In the genomic region with DNA sequence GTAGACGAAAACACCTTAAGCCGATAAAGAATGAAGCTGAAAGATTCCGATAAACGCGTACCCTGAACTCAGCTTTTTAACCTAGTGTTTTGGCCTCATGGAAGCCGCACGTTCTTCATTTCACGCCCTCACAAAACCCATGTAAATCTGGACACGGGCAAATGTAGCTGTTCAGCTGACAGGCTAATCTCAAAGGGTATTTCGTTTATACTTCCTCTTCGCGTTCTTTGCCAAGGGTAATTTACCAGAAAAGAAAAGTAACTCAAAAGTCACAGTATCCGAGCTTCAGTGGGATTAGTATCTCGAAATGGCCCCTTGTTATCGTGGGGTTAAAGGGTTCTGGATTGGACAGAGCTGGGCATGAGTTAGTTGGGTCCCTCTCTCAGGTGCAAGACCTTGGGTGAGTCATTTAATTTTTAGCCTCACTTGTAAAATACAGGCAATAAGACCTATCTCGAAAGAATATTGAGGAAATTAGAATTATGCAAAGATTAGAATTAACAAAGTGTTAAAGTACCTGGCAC, we compare ENCODE assay signal across 9 cellular contexts. TPM values are rescaled to one million over a fixed set of nuclear protein-coding genes. Genes with fewer than 3 reads are reported as not detected.
DNase-seq lines count a peak whose midpoint lies in the region; ATAC-seq, FAIRE-seq and TF ChIP-seq lines count a peak whose summit lies in the region.
"Had no signal": no experiment of that assay in that cellular context is flagged by ENCODE, and none has a peak within 500 bp of the region (broad histone marks: within the 10 kb centered on the region; RNA-seq: fewer than 3 reads in every experiment).

No MANE protein-coding gene starts in this region.

- peaks cover 6% of the 10 kb centered on the region for H4K20me1 ChIP-seq in GM12878 (ENCODE audit: control insufficient read depth, insufficient read depth)

- peak overlapping the region; percentile 90 for H2AK5ac ChIP-seq in mesenchymal stem cell (ENCODE audit: low read length, severe bottlenecking)

- no peak overlapping the region for H2BK12ac ChIP-seq in mesenchymal stem cell (ENCODE audit: low read length in 2 of 2)

- peaks cover 42% of the 10 kb centered on the region for H3K79me2 ChIP-seq in GM12878 (ENCODE audit: control insufficient read depth, insufficient read depth, low read length)

- SMC1A ChIA-PET in GM12878 (lab: Charles Lee; ENCODE audit: uncharacterized antibody, unreplicated experiment) = no interaction called here

- peak overlapping the region; percentile 0 for H2BK5ac ChIP-seq in mesenchymal stem cell (ENCODE audit: low read depth, low read length, poor library complexity, severe bottlenecking)

- H3K36me3 ChIP-seq in GM12878 (ENCODE audit: control insufficient read depth in 2 of 2, insufficient read depth in 2 of 2, low read length in 1 of 2) (peaks cover 0 to 6% of the 10 kb centered on the region in 2 experiments; a peak in 1 of 4 replicates), mesenchymal stem cell (ENCODE audit: control insufficient read depth in 1 of 2, insufficient read depth in 2 of 2, low read depth in 1 of 2, low read length in 2 of 2) (peaks cover 0 to 12% of the 10 kb centered on the region in 2 experiments)

- peaks cover 9% of the 10 kb centered on the region for H3K4me1 ChIP-seq in GM12878 (ENCODE audit: control insufficient read depth, insufficient read depth, low read length)
- H3K4me1 ChIP-seq in mesenchymal stem cell (ENCODE audit: control insufficient read depth, insufficient read depth, low read depth, low read length) = no peaks in the 10 kb centered on the region

- H3K4me2 ChIP-seq in GM12878 (ENCODE audit: control insufficient read depth, insufficient read depth) (peak overlapping the region; percentile 73), mesenchymal stem cell (ENCODE audit: low read length, poor library complexity, severe bottlenecking) (peak overlapping the region; percentile 29)

- no peak for TF ChIP-seq RAD21 in GM12878 (IDR thresholded peaks at IDR 0.05; ENCODE audit: insufficient read depth, low read depth, low read length)

- DNase-seq in DMS153 treated with DMSO at 0.1 percent for 48 hours (lab: John Stamatoyannopoulos, UW; ENCODE audit: unreplicated experiment) (peak; percentile 61), DMS153 (lab: John Stamatoyannopoulos, UW) (no peak), GM12878 (ENCODE audit: low read depth, low spot score) (no peak), mesenchymal stem cell (no peak), dermis blood vessel endothelial cell (no peak), SK-N-DZ (ENCODE audit: low spot score) (no peak), NCI-H526 treated with DMSO at 0.1 percent for 48 hours (lab: John Stamatoyannopoulos, UW) (no peak)

- no peaks in the 10 kb centered on the region for H3K27me3 ChIP-seq in GM12878 (replicated peaks in 1 of 2; ENCODE audit: control insufficient read depth in 2 of 2, insufficient read depth in 2 of 2, low read length in 1 of 2)
- H3K27me3 ChIP-seq in mesenchymal stem cell (ENCODE audit: control insufficient read depth in 1 of 2, insufficient read depth in 1 of 2, low read length in 2 of 2) = no peaks in the 10 kb centered on the region

- H3K27ac ChIP-seq in GM12878 (ENCODE audit: control insufficient read depth, insufficient read depth) (peak overlapping the region; percentile 100), mesenchymal stem cell (ENCODE audit: low read length, poor library complexity, severe bottlenecking) (peak overlapping the region; percentile 79)

- H2BK15ac ChIP-seq in mesenchymal stem cell (ENCODE audit: low read depth, poor library complexity, severe bottlenecking) = no peak overlapping the region

- peak overlapping the region in 1 of 2 experiments; percentile 9 for H3K18ac ChIP-seq in mesenchymal stem cell (ENCODE audit: low read depth in 1 of 2, low read length in 2 of 2)

- no peak for TF ChIP-seq EP300 in GM12878 (IDR thresholded peaks at IDR 0.05; ENCODE audit: borderline replicate concordance in 1 of 2, control insufficient read depth in 1 of 2, low read depth in 2 of 2, low read length in 2 of 2)

- peak overlapping the region; percentile 98 for H3K4me3 ChIP-seq in GM12878
- peak overlapping the region in 1 of 2 experiments; percentile 92 for H3K4me3 ChIP-seq in mesenchymal stem cell (ENCODE audit: insufficient read depth in 1 of 2, low read depth in 1 of 2, low read length in 2 of 2)

- intact Hi-C loops in GM12878 (cut with micrococcal nuclease; ENCODE audit: unreplicated experiment) = no loop called here

- CTCF ChIA-PET in GM12878 (lab: Yijun Ruan, JAX) = no interaction called here

- H4K8ac ChIP-seq in mesenchymal stem cell (ENCODE audit: low read length) = peak overlapping the region; percentile 41

- TSS peak; percentile 93 for BruUV-seq in GM12878 (replicated peaks; lab: Mats Ljungman, UMichigan)

- FAIRE-seq in GM12878 (lab: Jason Lieb, UNC) = peak; percentile 23
- FAIRE-seq: A204.1 had no signal

- peak overlapping the region; percentile 68 for H2BK120ac ChIP-seq in mesenchymal stem cell (ENCODE audit: low read depth, low read length)

- under 1% methylated on average over 16 of the region's 16 CpGs for WGBS in GM12878 (ENCODE audit: insufficient coverage, insufficient replicate concordance, low lambda C conversion rate, missing lambda C conversion rate)
- WGBS in mesenchymal stem cell = 50% methylated on average over 15 of the region's 16 CpGs

- H2AFZ ChIP-seq in GM12878 (ENCODE audit: control insufficient read depth, low read depth, low read length) (peak overlapping the region; percentile 80), mesenchymal stem cell (ENCODE audit: low read depth, low read length) (peak overlapping the region; percentile 11)

- RAD21 ChIA-PET in GM12878 (lab: Charles Lee; ENCODE audit: unreplicated experiment) = interaction anchor here (0.5 kb wide), 1 partner anchor 24 kb away, joined by 3 read pairs; no protein-coding TSS in a partner anchor

- H3K14ac ChIP-seq in mesenchymal stem cell (ENCODE audit: low read length in 2 of 2) = no peak overlapping the region

- H3K9me3 ChIP-seq in GM12878 (replicated peaks; ENCODE audit: control insufficient read depth, insufficient read depth, low read length) = no peaks in the 10 kb centered on the region
- no peaks in the 10 kb centered on the region for H3K9me3 ChIP-seq in mesenchymal stem cell (ENCODE audit: control insufficient read depth, low read length)

- peak overlapping the region in 1 of 2 experiments; percentile 71 for H3K4ac ChIP-seq in mesenchymal stem cell (ENCODE audit: low read depth in 1 of 2, low read length in 2 of 2)

- peak; percentile 5 for ATAC-seq in HG03159 (IDR thresholded peaks at IDR 0.05; ENCODE audit: unreplicated experiment)
- peak; percentile 7 for ATAC-seq in GM12878

- H3K79me1 ChIP-seq in mesenchymal stem cell (replicated peaks; ENCODE audit: low read length, poor library complexity, severe bottlenecking) = peaks cover 6% of the 10 kb centered on the region

- peak overlapping the region; percentile 57 for H4K91ac ChIP-seq in mesenchymal stem cell (ENCODE audit: low read length)

- H3K23ac ChIP-seq in mesenchymal stem cell (ENCODE audit: low read length in 2 of 2) = no peak overlapping the region

- H3K9ac ChIP-seq in GM12878 (ENCODE audit: control insufficient read depth, insufficient read depth, low read length) = peak overlapping the region; percentile 95
- peak overlapping the region; percentile 99 for H3K9ac ChIP-seq in mesenchymal stem cell (ENCODE audit: low read length)

- no peak for TF ChIP-seq POLR2A in GM12878 (IDR thresholded peaks at IDR 0.05; ENCODE audit: low read depth, low read length)

- in situ Hi-C loops in GM12878 (cut with MboI) = no loop called here

- POLR2A ChIA-PET in GM12878 (lab: Charles Lee) = interaction anchor here (1.3 kb wide), 1 partner anchor 133 kb away, joined by 5 read pairs; no protein-coding TSS in a partner anchor

- TF ChIP-seq CTCF in GM12878 (IDR thresholded peaks at IDR 0.05 in 2 of 3, conservative IDR thresholded peaks at IDR 0.05 in 1 of 3; ENCODE audit: control insufficient read depth in 2 of 3, extremely low read depth in 1 of 3, insufficient read depth in 1 of 3, low read depth in 3 of 3, low read length in 3 of 3) = no peak

RNA-seq across cellular contexts. Expression of a gene that starts 0.8 kb away (rescaled TPM):
- 144 and 147 TPM in 2 replicates for total RNA-seq in GM12878 (2013; cell fraction: nucleolus; rRNA removed)
- total RNA-seq in GM12878 (2014; rRNA removed) (287 and 392 TPM in 2 replicates), GM12878 (2014; rRNA removed; fragmentation: Illumina TruSeq; extraction: Trizol) (459 and 463 TPM in 2 replicates), GM12878 (2021) (322 and 324 TPM in 2 replicates), dermis blood vessel endothelial cell (561 and 684 TPM in 2 replicates)
- 265 TPM for polyA plus RNA-seq in GM12878 (2011; ENCODE audit: low read depth)
- polyA plus RNA-seq in GM12878 (2011; rRNA removed) (602 and 880 TPM in 2 replicates), GM12878 (2014; fragmentation: Illumina TruSeq; extraction: Trizol) (460 and 489 TPM in 2 replicates), GM12878 (2014; fragmentation: Nextera tagmentation; extraction: Ambion mirVana) (1,000 to 10,000 TPM; 1,104 to 1,835 TPM), GM12878 (2014; rRNA removed) (228 and 253 TPM in 2 replicates), GM12878 (2016; fragmentation: Nextera tagmentation; extraction: Ambion mirVana) (100 to 1,000 TPM; 947 to 992 TPM)
- polyA plus RNA-seq in GM12878 (2011; cell fraction: cytosol; rRNA removed) = 153 and 208 TPM in 2 replicates
- polyA plus RNA-seq in GM12878 (2011; cell fraction: nucleus; rRNA removed) = 177 and 264 TPM in 2 replicates
- 354 and 366 TPM in 2 replicates for polyA plus RNA-seq in GM12878 (2012)
- 106 and 167 TPM in 2 replicates for polyA minus RNA-seq in GM12878 (2011; rRNA and poly(A)+ RNA removed)
- 60.4 and 96.6 TPM in 2 replicates for polyA minus RNA-seq in GM12878 (2011; cell fraction: cytosol; rRNA and poly(A)+ RNA removed)
- polyA minus RNA-seq in GM12878 (2011; cell fraction: nucleus; rRNA and poly(A)+ RNA removed) = 57.7 and 86.6 TPM in 2 replicates
- polyA plus RNA-seq in mesenchymal stem cell (2013, experiment 1 of 2) = 708 TPM
- 761 TPM for polyA plus RNA-seq in mesenchymal stem cell (2013, experiment 2 of 2)
- polyA plus RNA-seq in SK-N-DZ (2014; cell fraction: cytosol; rRNA removed) = 1,110 and 1,253 TPM in 2 replicates
- 583 and 964 TPM in 2 replicates for polyA plus RNA-seq in SK-N-DZ (2014; cell fraction: nucleus; rRNA removed)

RNA-seq across cellular contexts. Expression of a gene that starts 22.0 kb away (rescaled TPM):
- total RNA-seq in GM12878 (2013; cell fraction: nucleolus; rRNA removed) = 0.81 and 1.6 TPM in 2 replicates
- total RNA-seq in GM12878 (2014; rRNA removed) (0.22 and 0.23 TPM in 2 replicates), GM12878 (2014; rRNA removed; fragmentation: Illumina TruSeq; extraction: Trizol) (0.22 and 0.28 TPM in 2 replicates), GM12878 (2021) (not detected in 2 replicates), dermis blood vessel endothelial cell (0.14 TPM in 1 of 2 replicates, not detected in the other)
- polyA plus RNA-seq in GM12878 (2011; ENCODE audit: low read depth) = not detected
- polyA plus RNA-seq in GM12878 (2011; rRNA removed) (0.07 and 0.15 TPM in 2 replicates), GM12878 (2014; fragmentation: Illumina TruSeq; extraction: Trizol) (0.10 TPM in 1 of 2 replicates, not detected in the other), GM12878 (2014; fragmentation: Nextera tagmentation; extraction: Ambion mirVana) (not detected), GM12878 (2014; rRNA removed) (0.22 and 0.29 TPM in 2 replicates), GM12878 (2016; fragmentation: Nextera tagmentation; extraction: Ambion mirVana) (under 1 TPM; 0.16 to 0.19 TPM)
- polyA plus RNA-seq in GM12878 (2011; cell fraction: cytosol; rRNA removed) = 0.03 and 0.07 TPM in 2 replicates
- 0.30 and 0.31 TPM in 2 replicates for polyA plus RNA-seq in GM12878 (2011; cell fraction: nucleus; rRNA removed)
- polyA plus RNA-seq in GM12878 (2012) = 0.09 and 0.14 TPM in 2 replicates
- polyA minus RNA-seq in GM12878 (2011; rRNA and poly(A)+ RNA removed) = 0.29 and 0.67 TPM in 2 replicates
- polyA minus RNA-seq in GM12878 (2011; cell fraction: cytosol; rRNA and poly(A)+ RNA removed) = not detected in 2 replicates
- 0.48 and 0.96 TPM in 2 replicates for polyA minus RNA-seq in GM12878 (2011; cell fraction: nucleus; rRNA and poly(A)+ RNA removed)
- 0.06 TPM for polyA plus RNA-seq in mesenchymal stem cell (2013, experiment 1 of 2)
- polyA plus RNA-seq in mesenchymal stem cell (2013, experiment 2 of 2) = 0.05 TPM
- polyA plus RNA-seq in SK-N-DZ (2014; cell fraction: cytosol; rRNA removed) = not detected in 2 replicates
- 0.22 TPM in 1 of 2 replicates, not detected in the other for polyA plus RNA-seq in SK-N-DZ (2014; cell fraction: nucleus; rRNA removed)
